In genomic region chr6:142015011-142015410, GRCh38 we compare ENCODE assay signal across 14 cellular contexts.
DNase-seq lines count a peak whose midpoint lies in the region; ATAC-seq and TF ChIP-seq lines count a peak whose summit lies in the region.
"Had no signal": no experiment of that assay in that cellular context is flagged by ENCODE, and none has a peak within 500 bp of the region (broad histone marks: within the 10 kb centered on the region; RNA-seq: fewer than 3 reads in every experiment).

No MANE protein-coding gene starts in this region.

- DNase-seq in LHCN-M2 (ENCODE audit: low read depth) = peak; percentile 51
- no peak for DNase-seq in mammary epithelial cell
- DNase-seq in islet precursor cell = peak; percentile 73
- DNase-seq in NCI-H446 (lab: John Stamatoyannopoulos, UW) = no peak
- no peak for DNase-seq in middle frontal gyrus (ENCODE audit: extremely low spot score, low spot score)
- DNase-seq in stimulated activated naive CD4-positive, alpha-beta T cell (lab: John Stamatoyannopoulos, UW) = no peak
- DNase-seq: activated T-cell treated with anti-CD3 and anti-CD28 coated beads, Interleukin-2, amount 50 U/mL, for 24 hours; COR-L47; erythroblast; left lung; naive thymus-derived CD4-positive, alpha-beta T cell; NCI-H2081 treated with DMSO at 0.1 percent for 48 hours had no signal

- peak overlapping the region; percentile 35 for H2AFZ ChIP-seq in ACC112 (ENCODE audit: low read length, unreplicated experiment)
- H2AFZ ChIP-seq in mammary epithelial cell (ENCODE audit: low read depth, low read length) = peak overlapping the region; percentile 19

- H3K9ac ChIP-seq in mammary epithelial cell (ENCODE audit: insufficient read depth, low read length) = peak overlapping the region; percentile 18

- H3K27me3 ChIP-seq in ACC112 (ENCODE audit: insufficient read depth, low read length) (no peaks in the 10 kb centered on the region), mammary epithelial cell (ENCODE audit: insufficient read depth, low read length) (no peaks in the 10 kb centered on the region)
- H3K27me3 ChIP-seq: left lung had no signal

- H3K4me3 ChIP-seq in ACC112 (ENCODE audit: low read depth, low read length) (peak overlapping the region; percentile 40), mammary epithelial cell (replicated peaks in 1 of 3; ENCODE audit: insufficient read depth in 1 of 3, low read depth in 2 of 3, low read length in 3 of 3) (peak overlapping the region in 1 of 3 experiments; percentile 19)
- H3K4me3 ChIP-seq: left lung had no signal

- no peaks in the 10 kb centered on the region for H3K79me2 ChIP-seq in ACC112 (ENCODE audit: control insufficient read depth, insufficient read depth, low read length, unreplicated experiment)
- no peaks in the 10 kb centered on the region for H3K79me2 ChIP-seq in mammary epithelial cell (ENCODE audit: insufficient read depth, low read length)

- H3K27ac ChIP-seq in ACC112 (ENCODE audit: low read depth, low read length) = peak overlapping the region; percentile 84
- peak overlapping the region; percentile 87 for H3K27ac ChIP-seq in mammary epithelial cell (ENCODE audit: insufficient read depth, low read depth, low read length)
- H3K27ac ChIP-seq: left lung had no signal

- H3K9me3 ChIP-seq in mammary epithelial cell (replicated peaks; ENCODE audit: insufficient read depth, low read length) = no peaks in the 10 kb centered on the region
- H3K9me3 ChIP-seq: left lung had no signal

- no peaks in the 10 kb centered on the region for H4K20me1 ChIP-seq in mammary epithelial cell (ENCODE audit: insufficient read depth, low read length)

- TSS peak; percentile 88 for BruUV-seq in mammary epithelial cell (replicated peaks; lab: Mats Ljungman, UMichigan)

- CTCF ChIA-PET in mammary epithelial cell (lab: Charles Lee; ENCODE audit: low non-redundant PET) = no interaction called here

- 30% methylated on average over 5 of the region's 5 CpGs for WGBS in mammary epithelial cell (ENCODE audit: low coverage, missing lambda C conversion rate)

- ATAC-seq in GM21717 (IDR thresholded peaks at IDR 0.05; ENCODE audit: unreplicated experiment) = no peak
- ATAC-seq: left lung; naive thymus-derived CD4-positive, alpha-beta T cell had no signal

- in situ Hi-C loops in mammary epithelial cell (cut with MboI; ENCODE audit: low sequenced_read_pairs in 2 of 2) = no loop called here

- TF ChIP-seq CTCF in mammary epithelial cell (conservative IDR thresholded peaks at IDR 0.05 in 1 of 2, IDR thresholded peaks at IDR 0.05 in 1 of 2; ENCODE audit: extremely low read depth in 1 of 2, insufficient read depth in 1 of 2, low read depth in 1 of 2, low read length in 2 of 2) = no peak

- H3K36me3 ChIP-seq in ACC112 (ENCODE audit: insufficient read depth, low read length) (no peaks in the 10 kb centered on the region), mammary epithelial cell (ENCODE audit: insufficient read depth, low read length) (no peaks in the 10 kb centered on the region)
- H3K36me3 ChIP-seq: left lung had no signal

- H3K4me1 ChIP-seq in ACC112 (ENCODE audit: control insufficient read depth, insufficient read depth, low read length, unreplicated experiment) = peaks cover 42% of the 10 kb centered on the region
- peaks cover 33% of the 10 kb centered on the region for H3K4me1 ChIP-seq in mammary epithelial cell (ENCODE audit: insufficient read depth, low read length)
- H3K4me1 ChIP-seq: left lung had no signal

- H3K4me2 ChIP-seq in mammary epithelial cell (ENCODE audit: insufficient read depth, low read depth, low read length) = peak overlapping the region; percentile 69

- intact Hi-C loops in mammary epithelial cell (cut with micrococcal nuclease) = loop anchor here (2.0 kb wide), 2 partner anchors 26 to 30 kb away; no protein-coding TSS in a partner anchor

- dilution Hi-C loops in mammary epithelial cell (cut with HindIII; ENCODE audit: low sequenced_read_pairs) = no loop called here

Comparison
In these comparisons a context has a peak if more than half of its experiments do, and no peak if none do; other contexts are left out.
1. DNase-seq: peak in LHCN-M2 (single experiment) and islet precursor cell (single experiment); none in mammary epithelial cell (single experiment), NCI-H446 (0 of 2), middle frontal gyrus (single experiment) and stimulated activated naive CD4-positive, alpha-beta T cell (0 of 6).